1 cellular context compared by ENCODE assay signal in genomic region chr10:129032626-129033353, GRCh38.
TF ChIP-seq lines count a peak whose summit lies in the region.

No MANE protein-coding gene starts in this region.

TF ChIP-seq in GM23338, 12 proteins besides CTCF, POLR2A, EP300 and RAD21 (continued from another document):
- TF ChIP-seq ETS1 (IDR thresholded peaks at IDR 0.05) (no peak), ZNF331 (CRISPR knock-in tag; IDR thresholded peaks at IDR 0.05; ENCODE audit: low read depth) (no peak), EZH2phosphoT487 (IDR thresholded peaks at IDR 0.05; ENCODE audit: unreplicated experiment) (no peak), JUNB (IDR thresholded peaks at IDR 0.05; ENCODE audit: unreplicated experiment) (no peak), CREB1 (CRISPR knock-in tag; IDR thresholded peaks at IDR 0.05; ENCODE audit: low read depth) (no peak), POLR2AphosphoS5 (IDR thresholded peaks at IDR 0.05; ENCODE audit: low read depth) (no peak), REST (IDR thresholded peaks at IDR 0.05; ENCODE audit: unreplicated experiment) (no peak), NANOG (IDR thresholded peaks at IDR 0.05; ENCODE audit: borderline replicate concordance) (no peak)
- TF ChIP-seq, protein P1, sequence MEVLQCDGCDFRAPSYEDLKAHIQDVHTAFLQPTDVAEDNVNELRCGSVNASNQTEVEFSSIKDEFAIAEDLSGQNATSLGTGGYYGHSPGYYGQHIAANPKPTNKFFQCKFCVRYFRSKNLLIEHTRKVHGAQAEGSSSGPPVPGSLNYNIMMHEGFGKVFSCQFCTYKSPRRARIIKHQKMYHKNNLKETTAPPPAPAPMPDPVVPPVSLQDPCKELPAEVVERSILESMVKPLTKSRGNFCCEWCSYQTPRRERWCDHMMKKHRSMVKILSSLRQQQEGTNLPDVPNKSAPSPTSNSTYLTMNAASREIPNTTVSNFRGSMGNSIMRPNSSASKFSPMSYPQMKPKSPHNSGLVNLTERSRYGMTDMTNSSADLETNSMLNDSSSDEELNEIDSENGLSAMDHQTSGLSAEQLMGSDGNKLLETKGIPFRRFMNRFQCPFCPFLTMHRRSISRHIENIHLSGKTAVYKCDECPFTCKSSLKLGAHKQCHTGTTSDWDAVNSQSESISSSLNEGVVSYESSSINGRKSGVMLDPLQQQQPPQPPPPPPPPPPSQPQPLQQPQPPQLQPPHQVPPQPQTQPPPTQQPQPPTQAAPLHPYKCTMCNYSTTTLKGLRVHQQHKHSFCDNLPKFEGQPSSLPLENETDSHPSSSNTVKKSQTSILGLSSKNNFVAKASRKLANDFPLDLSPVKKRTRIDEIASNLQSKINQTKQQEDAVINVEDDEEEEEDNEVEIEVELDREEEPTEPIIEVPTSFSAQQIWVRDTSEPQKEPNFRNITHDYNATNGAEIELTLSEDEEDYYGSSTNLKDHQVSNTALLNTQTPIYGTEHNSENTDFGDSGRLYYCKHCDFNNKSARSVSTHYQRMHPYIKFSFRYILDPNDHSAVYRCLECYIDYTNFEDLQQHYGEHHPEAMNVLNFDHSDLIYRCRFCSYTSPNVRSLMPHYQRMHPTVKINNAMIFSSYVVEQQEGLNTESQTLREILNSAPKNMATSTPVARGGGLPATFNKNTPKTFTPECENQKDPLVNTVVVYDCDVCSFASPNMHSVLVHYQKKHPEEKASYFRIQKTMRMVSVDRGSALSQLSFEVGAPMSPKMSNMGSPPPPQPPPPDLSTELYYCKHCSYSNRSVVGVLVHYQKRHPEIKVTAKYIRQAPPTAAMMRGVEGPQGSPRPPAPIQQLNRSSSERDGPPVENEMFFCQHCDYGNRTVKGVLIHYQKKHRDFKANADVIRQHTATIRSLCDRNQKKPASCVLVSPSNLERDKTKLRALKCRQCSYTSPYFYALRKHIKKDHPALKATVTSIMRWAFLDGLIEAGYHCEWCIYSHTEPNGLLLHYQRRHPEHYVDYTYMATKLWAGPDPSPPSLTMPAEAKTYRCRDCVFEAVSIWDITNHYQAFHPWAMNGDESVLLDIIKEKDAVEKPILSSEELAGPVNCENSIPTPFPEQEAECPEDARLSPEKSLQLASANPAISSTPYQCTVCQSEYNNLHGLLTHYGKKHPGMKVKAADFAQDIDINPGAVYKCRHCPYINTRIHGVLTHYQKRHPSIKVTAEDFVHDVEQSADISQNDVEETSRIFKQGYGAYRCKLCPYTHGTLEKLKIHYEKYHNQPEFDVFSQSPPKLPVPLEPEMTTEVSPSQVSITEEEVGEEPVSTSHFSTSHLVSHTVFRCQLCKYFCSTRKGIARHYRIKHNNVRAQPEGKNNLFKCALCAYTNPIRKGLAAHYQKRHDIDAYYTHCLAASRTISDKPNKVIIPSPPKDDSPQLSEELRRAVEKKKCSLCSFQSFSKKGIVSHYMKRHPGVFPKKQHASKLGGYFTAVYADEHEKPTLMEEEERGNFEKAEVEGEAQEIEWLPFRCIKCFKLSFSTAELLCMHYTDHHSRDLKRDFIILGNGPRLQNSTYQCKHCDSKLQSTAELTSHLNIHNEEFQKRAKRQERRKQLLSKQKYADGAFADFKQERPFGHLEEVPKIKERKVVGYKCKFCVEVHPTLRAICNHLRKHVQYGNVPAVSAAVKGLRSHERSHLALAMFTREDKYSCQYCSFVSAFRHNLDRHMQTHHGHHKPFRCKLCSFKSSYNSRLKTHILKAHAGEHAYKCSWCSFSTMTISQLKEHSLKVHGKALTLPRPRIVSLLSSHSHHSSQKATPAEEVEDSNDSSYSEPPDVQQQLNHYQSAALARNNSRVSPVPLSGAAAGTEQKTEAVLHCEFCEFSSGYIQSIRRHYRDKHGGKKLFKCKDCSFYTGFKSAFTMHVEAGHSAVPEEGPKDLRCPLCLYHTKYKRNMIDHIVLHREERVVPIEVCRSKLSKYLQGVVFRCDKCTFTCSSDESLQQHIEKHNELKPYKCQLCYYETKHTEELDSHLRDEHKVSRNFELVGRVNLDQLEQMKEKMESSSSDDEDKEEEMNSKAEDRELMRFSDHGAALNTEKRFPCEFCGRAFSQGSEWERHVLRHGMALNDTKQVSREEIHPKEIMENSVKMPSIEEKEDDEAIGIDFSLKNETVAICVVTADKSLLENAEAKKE (CRISPR knock-in tag; IDR thresholded peaks at IDR 0.05), result no peak
